ENCODE assay signal across 9 cellular contexts in the genomic region with DNA sequence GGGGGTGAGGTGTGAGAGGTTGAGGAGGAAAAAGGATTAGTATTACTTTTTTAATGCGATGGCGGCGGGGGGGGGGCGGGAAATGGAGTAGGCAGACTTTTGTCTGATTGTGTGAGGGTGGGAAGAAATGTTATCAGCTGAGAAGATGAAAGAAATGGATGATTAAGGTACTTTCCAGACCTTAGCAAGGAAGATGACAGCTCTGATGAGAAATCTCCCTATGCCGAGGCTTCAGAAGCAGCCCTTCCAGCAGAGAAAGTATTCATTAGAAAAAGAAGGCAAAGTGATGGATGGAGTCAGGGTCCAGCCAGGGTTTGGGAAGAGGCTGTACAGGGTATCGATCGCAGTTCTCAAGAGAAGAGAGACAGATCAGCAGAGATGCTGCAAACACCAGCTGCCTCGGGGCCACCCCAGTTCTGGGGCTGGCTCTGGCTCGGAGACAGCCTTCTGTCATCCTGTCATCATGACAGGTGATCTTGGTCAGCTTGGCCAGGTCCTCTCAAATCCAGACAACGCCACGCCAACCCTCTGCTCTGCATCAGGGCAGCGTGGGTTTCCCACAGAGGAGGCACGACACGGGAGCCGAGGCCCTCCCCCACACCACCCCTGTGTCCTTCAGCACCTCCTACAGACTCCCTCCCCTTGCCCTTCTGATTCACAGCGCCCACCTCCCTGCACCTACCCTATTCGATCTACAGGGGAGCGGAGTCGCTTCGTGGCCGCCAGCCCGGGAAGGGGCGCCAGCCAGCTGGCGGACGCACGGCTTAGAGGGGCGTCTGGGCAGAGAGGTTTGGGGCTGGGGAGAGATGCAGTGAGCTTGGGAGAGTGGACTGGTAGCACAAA. TPM values are rescaled to one million over a fixed set of nuclear protein-coding genes. Genes with fewer than 3 reads are reported as not detected.
DNase-seq lines count a peak whose midpoint lies in the region; ATAC-seq, FAIRE-seq and TF ChIP-seq lines count a peak whose summit lies in the region.
"Had no signal": no experiment of that assay in that cellular context is flagged by ENCODE, and none has a peak within 500 bp of the region (broad histone marks: within the 10 kb centered on the region; RNA-seq: fewer than 3 reads in every experiment).

No MANE protein-coding gene starts in this region.

- H3K9me3 ChIP-seq in cardiac muscle cell (ENCODE audit: low read depth) (no peaks in the 10 kb centered on the region), trophoblast cell (ENCODE audit: insufficient read depth, low read depth, low read length) (no peaks in the 10 kb centered on the region)

- H4K91ac ChIP-seq in trophoblast cell (ENCODE audit: low read depth, low read length), result no peak overlapping the region

- peaks cover 6% of the 10 kb centered on the region for H3K79me1 ChIP-seq in trophoblast cell (ENCODE audit: low read length)

- H3K9ac ChIP-seq in trophoblast cell (ENCODE audit: low read length), result no peak overlapping the region

- H3K4ac ChIP-seq in trophoblast cell (ENCODE audit: low read depth, low read length), result no peak overlapping the region

- peak overlapping the region; percentile 59 for H4K8ac ChIP-seq in trophoblast cell (ENCODE audit: low read depth, low read length)

- peak overlapping the region; percentile 17 for H3K14ac ChIP-seq in trophoblast cell (ENCODE audit: low read length)

- H3K4me3 ChIP-seq in cardiac muscle cell (peak overlapping the region; percentile 40), trophoblast cell (ENCODE audit: low read depth, low read length) (peak overlapping the region; percentile 64)

- peaks cover 4% of the 10 kb centered on the region for H3K79me2 ChIP-seq in trophoblast cell (ENCODE audit: control insufficient read depth, insufficient read depth, low read length, poor library complexity)

- no peak for TF ChIP-seq CTCF in cardiac muscle cell (IDR thresholded peaks at IDR 0.05; ENCODE audit: low read depth, low read length)

- no peak overlapping the region for H2BK5ac ChIP-seq in trophoblast cell (ENCODE audit: low read depth, low read length, poor library complexity)

- H2AK5ac ChIP-seq in trophoblast cell (ENCODE audit: low read length), result no peak overlapping the region

- no CpG with 5 or more reads among the region's 27 CpGs for WGBS in trophoblast cell (ENCODE audit: extremely low coverage, insufficient coverage, insufficient read length)

- peak; percentile 4 for ATAC-seq in HG02840 (IDR thresholded peaks at IDR 0.05; ENCODE audit: low FRiP score, unreplicated experiment)

- H3K18ac ChIP-seq in trophoblast cell (ENCODE audit: low read length), result no peak overlapping the region

- FAIRE-seq in GM19239 (lab: Jason Lieb, UNC), result no peak
- FAIRE-seq: endometrium had no signal

- H3K27me3 ChIP-seq in cardiac muscle cell (no peaks in the 10 kb centered on the region), trophoblast cell (ENCODE audit: insufficient read depth, low read length) (no peaks in the 10 kb centered on the region)

- DNase-seq in DMS79 (lab: John Stamatoyannopoulos, UW) (peak; percentile 43), DMS79 treated with DMSO at 0.1 percent for 48 hours (lab: John Stamatoyannopoulos, UW) (no peak), NCI-H526 treated with DMSO at 0.1 percent for 48 hours (lab: John Stamatoyannopoulos, UW) (peak; percentile 87), cardiac muscle cell (ENCODE audit: low read depth in 1 of 2, low spot score in 1 of 2) (peak in 1 of 2 donors; percentile 60), trophoblast cell (no peak), GM19239 (ENCODE audit: insufficient read length, low spot score) (no peak)
- peak; percentile 29 for DNase-seq in activated gamma-delta T cell treated with anti-CD3 and anti-CD28 coated beads, Interleukin-2, amount 50 U/mL, for 16 hours (ENCODE audit: low read depth)

- H2BK120ac ChIP-seq in trophoblast cell (ENCODE audit: insufficient read depth, low read length, poor library complexity), result no peak overlapping the region

- no peaks in the 10 kb centered on the region for H3K4me1 ChIP-seq in cardiac muscle cell (ENCODE audit: low read depth)
- peaks cover 11 to 15% of the 10 kb centered on the region in 2 experiments for H3K4me1 ChIP-seq in trophoblast cell (ENCODE audit: control insufficient read depth in 1 of 2, insufficient read depth in 2 of 2, low read length in 2 of 2)

- no peak overlapping the region for H2BK12ac ChIP-seq in trophoblast cell (ENCODE audit: low read length)

- no peak overlapping the region for H3K23ac ChIP-seq in trophoblast cell (ENCODE audit: low read length)

- H3K4me2 ChIP-seq in trophoblast cell (ENCODE audit: low read length), result peak overlapping the region; percentile 94

- H4K12ac ChIP-seq in trophoblast cell (ENCODE audit: low read depth, low read length), result no peak overlapping the region

- H3K27ac ChIP-seq in cardiac muscle cell (peak overlapping the region; percentile 24), trophoblast cell (ENCODE audit: low read depth, low read length) (no peak overlapping the region)

- H3K36me3 ChIP-seq in cardiac muscle cell (no peaks in the 10 kb centered on the region), trophoblast cell (ENCODE audit: control insufficient read depth in 1 of 2, insufficient read depth in 2 of 2, low read length in 2 of 2) (peaks cover 0 to 2% of the 10 kb centered on the region in 2 experiments)

- peak overlapping the region; percentile 74 for H2AFZ ChIP-seq in trophoblast cell (ENCODE audit: insufficient read depth, low read length, poor library complexity)

RNA-seq across cellular contexts. Expression of a gene that starts 0.7 kb away (rescaled TPM):
- total RNA-seq in cardiac muscle cell, result 14.7 and 17.8 TPM in 2 replicates
- 7.0 and 11.9 TPM in 2 replicates for polyA plus RNA-seq in cardiac muscle cell
- 4.0 and 4.2 TPM in 2 replicates for polyA plus RNA-seq in trophoblast cell (2013)

RNA-seq across cellular contexts. Expression of a gene that starts 10.9 kb away (rescaled TPM):
- 5.3 and 7.2 TPM in 2 replicates for total RNA-seq in cardiac muscle cell
- polyA plus RNA-seq in cardiac muscle cell, result 5.5 and 6.6 TPM in 2 replicates
- 3.0 and 3.3 TPM in 2 replicates for polyA plus RNA-seq in trophoblast cell (2013)

RNA-seq across cellular contexts. Expression of a gene that starts 16.7 kb away (rescaled TPM):
- 10.7 and 17.8 TPM in 2 replicates for total RNA-seq in cardiac muscle cell
- polyA plus RNA-seq in cardiac muscle cell, result 17.0 and 27.3 TPM in 2 replicates
- 0.03 TPM in 2 replicates for polyA plus RNA-seq in trophoblast cell (2013)

RNA-seq across cellular contexts. Expression of a gene that starts 26.5 kb away (rescaled TPM):
- 10.5 and 11.2 TPM in 2 replicates for total RNA-seq in cardiac muscle cell
- 7.7 and 10.1 TPM in 2 replicates for polyA plus RNA-seq in cardiac muscle cell
- polyA plus RNA-seq in trophoblast cell (2013), result 0.08 and 0.12 TPM in 2 replicates

RNA-seq across cellular contexts. Expression of a gene that starts 56.7 kb away (rescaled TPM):
- 1.9 and 3.3 TPM in 2 replicates for total RNA-seq in cardiac muscle cell
- 1.9 and 2.7 TPM in 2 replicates for polyA plus RNA-seq in cardiac muscle cell
- polyA plus RNA-seq in trophoblast cell (2013), result not detected in 2 replicates

Comparison
In these comparisons a context has a peak if more than half of its experiments do, and no peak if none do; other contexts are left out.
1. DNase-seq: peak in DMS79 (single experiment), NCI-H526 treated with DMSO at 0.1 percent for 48 hours (single experiment) and activated gamma-delta T cell treated with anti-CD3 and anti-CD28 coated beads, Interleukin-2, amount 50 U/mL, for 16 hours (single experiment); none in DMS79 treated with DMSO at 0.1 percent for 48 hours (single experiment), trophoblast cell (0 of 2) and GM19239 (single experiment).